In genomic region chr17:57868775-57869598, GRCh38 we compare ENCODE assay signal across 9 cellular contexts. TPM values are rescaled to one million over a fixed set of nuclear protein-coding genes. Genes with fewer than 3 reads are reported as not detected.
DNase-seq lines count a peak whose midpoint lies in the region; ATAC-seq, FAIRE-seq and TF ChIP-seq lines count a peak whose summit lies in the region.
"Had no signal": no experiment of that assay in that cellular context is flagged by ENCODE, and none has a peak within 500 bp of the region (broad histone marks: within the 10 kb centered on the region; RNA-seq: fewer than 3 reads in every experiment).

No MANE protein-coding gene starts in this region.

- H3K27me3 ChIP-seq in body of pancreas (no peaks in the 10 kb centered on the region), mucosa of rectum (ENCODE audit: control insufficient read depth in 2 of 2, insufficient read depth in 2 of 2, low read length in 2 of 2) (no peaks in the 10 kb centered on the region)

- peak; percentile 45 for DNase-seq in Right ventricle myocardium superior
- DNase-seq in cardiac septum (ENCODE audit: low spot score), result no peak
- no peak for DNase-seq in body of pancreas
- DNase-seq in urothelium cell line (ENCODE audit: low spot score), result no peak
- DNase-seq in activated effector memory CD4-positive, alpha-beta T cell treated with anti-CD3 and anti-CD28 coated beads, Interleukin-2, amount 50 U/mL, for 16 hours, result no peak
- no peak for DNase-seq in activated CD4-positive, CD25-positive, alpha-beta regulatory T cell treated with anti-CD3 and anti-CD28 coated beads, Interleukin-2, amount 50 U/mL, for 72 hours

- no peak overlapping the region for H3K9ac ChIP-seq in mucosa of rectum (ENCODE audit: low read depth in 1 of 2, low read length in 2 of 2)

- intact Hi-C loops in Right ventricle myocardium superior (cut with DNase I), result no loop called here
- intact Hi-C loops in cardiac septum (cut with DNase I), result no loop called here
- intact Hi-C loops in body of pancreas (cut with DNase I), result no loop called here

- no peak for TF ChIP-seq CTCF in body of pancreas (IDR thresholded peaks at IDR 0.05)

- no peaks in the 10 kb centered on the region for H3K9me3 ChIP-seq in body of pancreas
- no peaks in the 10 kb centered on the region for H3K9me3 ChIP-seq in mucosa of rectum (ENCODE audit: control insufficient read depth in 2 of 2, low read length in 2 of 2)

- ATAC-seq in Right ventricle myocardium superior (ENCODE audit: poor library complexity) (no peak), body of pancreas (no peak), GM21360 (IDR thresholded peaks at IDR 0.05; ENCODE audit: unreplicated experiment) (no peak)

- TF ChIP-seq POLR2A in body of pancreas (IDR thresholded peaks at IDR 0.05), result no peak

- H3K4me3 ChIP-seq in body of pancreas, result no peak overlapping the region
- no peak overlapping the region for H3K4me3 ChIP-seq in mucosa of rectum (ENCODE audit: low read length in 2 of 2)
- H3K4me3 ChIP-seq: K562 had no signal

- H3K4me1 ChIP-seq in body of pancreas (peaks cover 32% of the 10 kb centered on the region), mucosa of rectum (ENCODE audit: control insufficient read depth in 2 of 2, insufficient read depth in 2 of 2, low read length in 2 of 2) (peaks cover 9 to 28% of the 10 kb centered on the region in 2 donors)

- FAIRE-seq in urothelium cell line (lab: Jason Lieb, UNC), result peak; percentile 68

- WGBS in body of pancreas, 2 donors, result 77 to 91% methylated on average over 15 to 17 of the region's 17 CpGs

- H3K27ac ChIP-seq in body of pancreas, result peak overlapping the region; percentile 73 to 95 (median 87)
- H3K27ac ChIP-seq in mucosa of rectum (ENCODE audit: low read depth in 2 of 2, low read length in 2 of 2), result peak overlapping the region; percentile 35 to 70

- no peaks in the 10 kb centered on the region for H3K36me3 ChIP-seq in body of pancreas (replicated peaks in 1 of 2; ENCODE audit: insufficient read depth in 1 of 2, low read depth in 2 of 2)
- H3K36me3 ChIP-seq in mucosa of rectum (ENCODE audit: control insufficient read depth in 2 of 2, insufficient read depth in 2 of 2, low read length in 2 of 2), result peaks cover 6 to 14% of the 10 kb centered on the region in 2 donors

RNA-seq across cellular contexts. Expression of gene MRPS23, which starts 19.1 kb away (rescaled TPM):
- 89.8 TPM for total RNA-seq in Right ventricle myocardium superior
- total RNA-seq in cardiac septum, result 59.6 TPM
- 10 to 100 TPM in 1 of 2 donors, 1 to 10 TPM in 1; 1.3 to 13.7 TPM for total RNA-seq in body of pancreas
